ENCODE assay signal across 13 cellular contexts in genomic region chr7:2796358-2797352, GRCh38. TPM values are rescaled to one million over a fixed set of nuclear protein-coding genes. Genes with fewer than 3 reads are reported as not detected.
DNase-seq lines count a peak whose midpoint lies in the region; ATAC-seq and TF ChIP-seq lines count a peak whose summit lies in the region.
"Had no signal": no experiment of that assay in that cellular context is flagged by ENCODE, and none has a peak within 500 bp of the region (broad histone marks: within the 10 kb centered on the region; RNA-seq: fewer than 3 reads in every experiment).

No MANE protein-coding gene starts in this region.

- no peak overlapping the region for H3K23ac ChIP-seq in H9 (ENCODE audit: insufficient read length, low read depth, low read length)

- H3K4me3 ChIP-seq in right lobe of liver: no peak overlapping the region
- no peak overlapping the region for H3K4me3 ChIP-seq in spleen
- no peak overlapping the region for H3K4me3 ChIP-seq in SJCRH30

- peak overlapping the region; percentile 5 to 59 (median 22); a peak in 4 of 7 replicates for H3K27ac Mint-ChIP-seq in H9

- DNase-seq in H9: no peak
- peak; percentile 97 to 99 for DNase-seq in dermis microvascular lymphatic vessel endothelial cell (ENCODE audit: low read depth in 2 of 2)
- peak in 1 of 3 donors; percentile 45 for DNase-seq in right lobe of liver
- no peak for DNase-seq in spleen
- no peak for DNase-seq in SJCRH30
- no peak for DNase-seq in stimulated activated CD4-positive, alpha-beta T cell treated with anti-CD3 and anti-CD28 coated beads, Interleukin-4, amount 100 ng/mL, for 1 hour
- no peak for DNase-seq in NCI-H2081 treated with DMSO at 0.1 percent for 48 hours (lab: John Stamatoyannopoulos, UW)
- DNase-seq: Calu3; central memory CD4-positive, alpha-beta T cell; NCI-H345; SK-N-SH; stimulated activated CD4-positive, alpha-beta T cell treated with anti-CD3 and anti-CD28 coated beads, Interleukin-12 subunit alpha, Interleukin-12 subunit beta, amount 100 ng/mL, for 4 hours had no signal

- no peak overlapping the region for H3K14ac ChIP-seq in H9 (ENCODE audit: insufficient read depth, low read length)

- no peak overlapping the region for H3K9ac ChIP-seq in H9 (ENCODE audit: extremely low read depth, insufficient read length, low read length)
- H3K9ac ChIP-seq: SK-N-SH had no signal

- no peak overlapping the region for H2BK15ac ChIP-seq in H9 (ENCODE audit: low read depth, low read length)

- H3K79me2 ChIP-seq in H9 (ENCODE audit: insufficient read depth, low read length): peaks cover 23% of the 10 kb centered on the region; the same call in 1 of the 2 replicates

- no peak overlapping the region for H2BK5ac ChIP-seq in H9 (ENCODE audit: insufficient read length, low read length)

- H3K27ac ChIP-seq in H9 (ENCODE audit: insufficient read length, low read depth, low read length) (no peak overlapping the region), right lobe of liver (peak overlapping the region; percentile 18 to 64 (median 44)), spleen (peak overlapping the region in 6 of 8 donors; percentile 18 to 68 (median 36)), SJCRH30 (no peak overlapping the region)

- H3K27me3 ChIP-seq in H9 (ENCODE audit: insufficient read depth, low read length): no peaks in the 10 kb centered on the region
- no peaks in the 10 kb centered on the region for H3K27me3 ChIP-seq in right lobe of liver
- no peaks in the 10 kb centered on the region for H3K27me3 ChIP-seq in spleen (replicated peaks in 1 of 7)
- no peaks in the 10 kb centered on the region for H3K27me3 ChIP-seq in SJCRH30

- peaks cover 20 to 35% (median 33%) of the 10 kb centered on the region in 3 experiments; a peak in 6 of 7 replicates for H3K36me3 Mint-ChIP-seq in H9 (ENCODE audit: insufficient read depth in 1 of 3, low read depth in 3 of 3)

- H3K27me3 Mint-ChIP-seq in H9 (ENCODE audit: low read depth): no peaks in the 10 kb centered on the region

- no peak overlapping the region for H3K4me3 Mint-ChIP-seq in H9

- no peaks in the 10 kb centered on the region for H3K23me2 ChIP-seq in H9 (ENCODE audit: insufficient read length, low read depth, low read length, poor library complexity, severe bottlenecking)

- no CpG with 5 or more reads among the region's 20 CpGs for WGBS in H9 (ENCODE audit: extremely low coverage, insufficient read length, low lambda C conversion rate)
- 57% methylated on average over 17 of the region's 20 CpGs for WGBS in right lobe of liver (ENCODE audit: insufficient coverage, low coverage, low lambda C conversion rate, missing lambda C conversion rate)
- 69 to 86% (median 80%) methylated on average over 20 of the region's 20 CpGs for WGBS in spleen, 5 donors

- H3T11ph ChIP-seq in H9 (ENCODE audit: low read length): no peak overlapping the region

- H2BK20ac ChIP-seq in H9 (ENCODE audit: low read depth, low read length, poor library complexity, severe bottlenecking): no peak overlapping the region

- H3K18ac ChIP-seq in H9 (ENCODE audit: insufficient read length, low read depth, low read length): no peak overlapping the region

- H4K5ac ChIP-seq in H9 (ENCODE audit: insufficient read length, low read depth, low read length): no peak overlapping the region

- H3K36me3 ChIP-seq in right lobe of liver (peaks cover 0 to 6% (median 4%) of the 10 kb centered on the region in 4 donors), spleen (peaks cover 0 to 36% (median 20%) of the 10 kb centered on the region in 6 donors), SJCRH30 (peaks cover 21% of the 10 kb centered on the region)

- intact Hi-C loops in right lobe of liver (cut with DNase I) (no loop called here), spleen (cut with DNase I; ENCODE audit: low total_unique reads) (no loop called here)

- no peaks in the 10 kb centered on the region; a peak in 1 of 5 replicates for H3K9me3 Mint-ChIP-seq in H9

- no peak overlapping the region for H3K56ac ChIP-seq in H9 (ENCODE audit: insufficient read length, low read depth, low read length)

- H2BK120ac ChIP-seq in H9 (ENCODE audit: low read depth, low read length, poor library complexity, severe bottlenecking): no peak overlapping the region

- no peak overlapping the region for H4K91ac ChIP-seq in H9 (ENCODE audit: insufficient read length, low read depth, low read length)

- no peak for TF ChIP-seq POLR2A in right lobe of liver (IDR thresholded peaks at IDR 0.05)
- no peak for TF ChIP-seq POLR2A in spleen (IDR thresholded peaks at IDR 0.05)

- no peak overlapping the region for H3K4ac ChIP-seq in H9 (ENCODE audit: low read depth, low read length)

- H3K4me2 ChIP-seq in H9 (ENCODE audit: insufficient read depth, insufficient read length, low read length): no peak overlapping the region
- H3K4me2 ChIP-seq: SK-N-SH had no signal

- no peak overlapping the region for H2AK5ac ChIP-seq in H9 (ENCODE audit: insufficient read length, low read length)

- peaks cover 23 to 35% of the 10 kb centered on the region in 2 experiments for H3K4me1 Mint-ChIP-seq in H9

- no peaks in the 10 kb centered on the region for H4K20me1 ChIP-seq in H9 (ENCODE audit: control insufficient read depth, insufficient read depth, insufficient read length)

- H3K9me3 ChIP-seq in H9 (ENCODE audit: control insufficient read depth, low read depth, low read length) (no peaks in the 10 kb centered on the region), right lobe of liver (no peaks in the 10 kb centered on the region), spleen (no peaks in the 10 kb centered on the region), SJCRH30 (replicated peaks) (no peaks in the 10 kb centered on the region)
- H3K9me3 ChIP-seq: SK-N-SH had no signal

- H4K8ac ChIP-seq in H9 (replicated peaks; ENCODE audit: insufficient read length, low read depth, low read length): no peak overlapping the region

- no peak overlapping the region for H2AFZ ChIP-seq in H9 (ENCODE audit: low read length)

- H3K4me1 ChIP-seq in H9 (ENCODE audit: insufficient read depth, low read length) (peaks cover 14% of the 10 kb centered on the region; the same call in 1 of the 2 replicates), right lobe of liver (peaks cover 0 to 2% (median 0%) of the 10 kb centered on the region in 4 donors), spleen (peaks cover 0 to 63% (median 19%) of the 10 kb centered on the region in 6 donors), SJCRH30 (peaks cover 2% of the 10 kb centered on the region; the same call in 1 of the 2 replicates)

- no peak for TF ChIP-seq CTCF in H9 (conservative IDR thresholded peaks at IDR 0.05)
- TF ChIP-seq CTCF in right lobe of liver (IDR thresholded peaks at IDR 0.05): no peak
- TF ChIP-seq CTCF in spleen (IDR thresholded peaks at IDR 0.05 in 8 of 11, conservative IDR thresholded peaks at IDR 0.05 in 3 of 11): no peak

- ATAC-seq in right lobe of liver (peak; percentile 56 to 75 (median 65)), GM21619 (IDR thresholded peaks at IDR 0.05; ENCODE audit: unreplicated experiment) (no peak)

- no peak overlapping the region for H2BK12ac ChIP-seq in H9 (ENCODE audit: insufficient read length, low read depth, low read length)

- H3K79me1 ChIP-seq in H9 (ENCODE audit: insufficient read depth, low read depth, low read length, poor library complexity, severe bottlenecking): peaks cover 2% of the 10 kb centered on the region

RNA-seq across cellular contexts. Expression of gene GNA12, which starts 47.5 kb away (rescaled TPM):
- total RNA-seq in H9 (2021): 60.2 and 63.1 TPM in 2 replicates
- 20.8 and 57.9 TPM in 2 replicates for total RNA-seq in dermis microvascular lymphatic vessel endothelial cell
- 10 to 100 TPM; 10.3 to 32.1 (median 14.1) TPM for total RNA-seq in right lobe of liver
- total RNA-seq in spleen: 10 to 100 TPM; 31.7 to 64.2 (median 39.6) TPM
- polyA plus RNA-seq in spleen: 10 to 100 TPM; 12.3 to 25.2 (median 12.8) TPM
- total RNA-seq in SJCRH30 (2014; rRNA removed; shearing (Covaris generic)): 18.1 and 19.3 TPM in 2 replicates

Comparison
In these comparisons a context has a peak if more than half of its experiments do, and no peak if none do; other contexts are left out.
1. DNase-seq: peak in dermis microvascular lymphatic vessel endothelial cell (2 of 2); none in H9 (single experiment), spleen (single experiment), SJCRH30 (0 of 2), stimulated activated CD4-positive, alpha-beta T cell treated with anti-CD3 and anti-CD28 coated beads, Interleukin-4, amount 100 ng/mL, for 1 hour (single experiment) and NCI-H2081 treated with DMSO at 0.1 percent for 48 hours (single experiment).
2. H3K27ac ChIP-seq: peak in right lobe of liver (3 of 3) and spleen (6 of 8); none in H9 (single experiment) and SJCRH30 (single experiment).